In genomic region chr1:224192082-224192786, GRCh38 we compare ENCODE assay signal across 1 cellular context.
TF ChIP-seq lines count a peak whose summit lies in the region.

No MANE protein-coding gene starts in this region.

TF ChIP-seq in K562, 482 proteins besides CTCF, POLR2A, EP300 and RAD21 (continued from another document):
- no peak for TF ChIP-seq MEIS2 (IDR thresholded peaks at IDR 0.05; ENCODE audit: partially characterized antibody)
TF ChIP-seq in K562: peak in this region for 0.
